ENCODE assay signal across 8 cellular contexts in the genomic region with DNA sequence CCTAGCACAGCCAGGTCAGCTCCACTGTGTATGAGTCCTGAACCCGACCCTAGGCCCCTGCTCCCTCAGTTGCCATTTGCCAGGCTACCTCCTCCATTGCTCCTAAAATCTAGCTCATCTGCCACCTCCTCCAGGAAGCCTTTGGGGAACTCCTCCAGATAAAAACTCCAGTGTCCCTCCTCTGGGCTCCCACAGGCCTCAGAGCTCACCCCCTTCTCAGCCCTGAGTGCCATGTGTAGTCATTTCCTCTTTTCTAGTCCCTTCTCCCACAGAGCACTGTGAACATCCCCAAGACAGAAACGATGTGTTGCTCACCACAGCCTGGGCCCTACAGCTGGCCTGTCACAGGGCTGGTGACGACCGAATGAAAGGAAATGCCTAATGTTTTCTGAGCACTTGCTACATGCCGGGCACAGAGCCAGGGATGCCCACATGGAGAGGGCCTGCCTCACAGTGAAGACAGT.
DNase-seq lines count a peak whose midpoint lies in the region; ATAC-seq lines count a peak whose summit lies in the region.

No MANE protein-coding gene starts in this region.

- H3K4me3 Mint-ChIP-seq in activated CD8-positive, alpha-beta memory T cell treated with anti-CD3 and anti-CD28 coated beads, Interleukin-2, amount 10 ng/mL, durations not matched to agents 7 days and 5 days = peak overlapping the region; percentile 66

- ATAC-seq in GM21526 (IDR thresholded peaks at IDR 0.05; ENCODE audit: low FRiP score, unreplicated experiment) = peak; percentile 36
- peak; percentile 22 for ATAC-seq in activated CD8-positive, alpha-beta memory T cell treated with anti-CD3 and anti-CD28 coated beads, Interleukin-2, amount 10 ng/mL, durations not matched to agents 7 days and 5 days
- no peak for ATAC-seq in GM18873 (IDR thresholded peaks at IDR 0.05; ENCODE audit: low FRiP score, unreplicated experiment)

- CTCF ChIA-PET in activated CD8-positive, alpha-beta memory T cell treated with anti-CD3 and anti-CD28 coated beads, Interleukin-2, amount 10 ng/mL, durations not matched to agents 7 days and 5 days (lab: Charles Lee) = interaction anchor here (0.6 to 12.1 kb wide), 8 partner anchors 9 to 449 kb away, joined by 3 to 120 read pairs (median 4); no protein-coding TSS in a partner anchor

- no peaks in the 10 kb centered on the region for H3K27me3 Mint-ChIP-seq in activated CD8-positive, alpha-beta memory T cell treated with anti-CD3 and anti-CD28 coated beads, Interleukin-2, amount 10 ng/mL, durations not matched to agents 7 days and 5 days

- peak; percentile 78 for DNase-seq in EH (ENCODE audit: low read depth)
- peak; percentile 97 for DNase-seq in Kasumi-1 (lab: John Stamatoyannopoulos, UW)
- DNase-seq in activated CD8-positive, alpha-beta memory T cell treated with anti-CD3 and anti-CD28 coated beads, Interleukin-2, amount 10 ng/mL, durations not matched to agents 7 days and 5 days = peak; percentile 83
- DNase-seq in head of caudate nucleus = peak in 27 of 42 donors; percentile 38 to 80 (median 60)
- peak; percentile 53 to 57 for DNase-seq in stimulated activated CD8-positive, alpha-beta memory T cell treated with anti-CD3 and anti-CD28 coated beads, Interleukin-15, amount 100 ng/mL, for 48 hours (ENCODE audit: low read depth in 2 of 2)
- DNase-seq in kidney glomerular epithelial cell (lab: John Stamatoyannopoulos, UW) = no peak

- H3K4me1 Mint-ChIP-seq in activated CD8-positive, alpha-beta memory T cell treated with anti-CD3 and anti-CD28 coated beads, Interleukin-2, amount 10 ng/mL, durations not matched to agents 7 days and 5 days = peaks cover 80% of the 10 kb centered on the region

- H3K27ac Mint-ChIP-seq in activated CD8-positive, alpha-beta memory T cell treated with anti-CD3 and anti-CD28 coated beads, Interleukin-2, amount 10 ng/mL, durations not matched to agents 7 days and 5 days = peak overlapping the region; percentile 100

- no peaks in the 10 kb centered on the region for H3K9me3 Mint-ChIP-seq in activated CD8-positive, alpha-beta memory T cell treated with anti-CD3 and anti-CD28 coated beads, Interleukin-2, amount 10 ng/mL, durations not matched to agents 7 days and 5 days (ENCODE audit: low read depth)

- intact Hi-C loops in head of caudate nucleus (cut with DNase I) = no loop called here

- H3K36me3 Mint-ChIP-seq in activated CD8-positive, alpha-beta memory T cell treated with anti-CD3 and anti-CD28 coated beads, Interleukin-2, amount 10 ng/mL, durations not matched to agents 7 days and 5 days = peaks cover 23% of the 10 kb centered on the region
